ENCODE assay signal across 8 cellular contexts in genomic region chr20:19806276-19806675, GRCh38. TPM values are rescaled to one million over a fixed set of nuclear protein-coding genes. Genes with fewer than 3 reads are reported as not detected.
DNase-seq lines count a peak whose midpoint lies in the region; ATAC-seq and TF ChIP-seq lines count a peak whose summit lies in the region.
"Not testable (repeated sequence)": the region's sequence is repeated elsewhere in the genome, so short reads cannot be mapped to it uniquely, and the experiment has no call there.
"Had no signal": no experiment of that assay in that cellular context is flagged by ENCODE, and none has a peak within 500 bp of the region (broad histone marks: within the 10 kb centered on the region; RNA-seq: fewer than 3 reads in every experiment).

No MANE protein-coding gene starts in this region.

- H2AFZ ChIP-seq in PC-3 (ENCODE audit: low read length): not testable (repeated sequence)

- H3K4me1 ChIP-seq in BLaER1 treated with 17β-estradiol and CSF1 and Interleukin-3, amounts not matched to agents 10 nM and 100 nM: peaks cover 41 to 59% (median 48%) of the 10 kb centered on the region in 10 experiments
- H3K4me1 ChIP-seq in PC-3 (ENCODE audit: insufficient read depth, low read length) (peaks cover 29% of the 10 kb centered on the region), esophagus muscularis mucosa (peaks cover 20 to 28% (median 23%) of the 10 kb centered on the region in 4 donors), left ventricle myocardium inferior (peaks cover 62% of the 10 kb centered on the region), upper lobe of right lung (peaks cover 22% of the 10 kb centered on the region)
- not testable (repeated sequence) for H3K4me1 ChIP-seq in ascending aorta, psoas muscle

- not testable (repeated sequence) for H3K79me2 ChIP-seq in PC-3 (ENCODE audit: low read length)

- not testable (repeated sequence) for H3K9me2 ChIP-seq in PC-3 (replicated peaks; ENCODE audit: low read length)

- not testable (repeated sequence) for H3F3A ChIP-seq in PC-3 (ENCODE audit: low read length, unreplicated experiment)

- not testable (repeated sequence) for H4K20me1 ChIP-seq in BLaER1 treated with 17β-estradiol and CSF1 and Interleukin-3, amounts not matched to agents 10 nM and 100 nM; PC-3 (ENCODE audit: low read length)

- CTCF ChIA-PET in PC-3 (lab: Charles Lee): not testable (repeated sequence)

- POLR2A ChIA-PET in PC-3 (lab: Charles Lee; ENCODE audit: unreplicated experiment): interaction anchor here (0.7 kb wide), 1 partner anchor 94 kb away, joined by 9 read pairs; no protein-coding TSS in a partner anchor

- peaks cover 0 to 56% (median 21%) of the 10 kb centered on the region in 11 experiments; a peak in 19 of 22 replicates for H3K36me3 ChIP-seq in BLaER1 treated with 17β-estradiol and CSF1 and Interleukin-3, amounts not matched to agents 10 nM and 100 nM
- H3K36me3 ChIP-seq in PC-3 (ENCODE audit: low read depth, low read length); upper lobe of right lung: not testable (repeated sequence)
- H3K36me3 ChIP-seq in ascending aorta (peaks cover 0 to 22% of the 10 kb centered on the region in 2 donors), esophagus muscularis mucosa (peaks cover 0 to 30% (median 21%) of the 10 kb centered on the region in 4 donors), left ventricle myocardium inferior (peaks cover 20% of the 10 kb centered on the region), psoas muscle (ENCODE audit: insufficient read depth in 1 of 2, low read depth in 1 of 2) (peaks cover 0 to 29% of the 10 kb centered on the region in 2 donors)

- not testable (repeated sequence) for BruUV-seq in PC-3 (replicated peaks; lab: Mats Ljungman, UMichigan)

- 92% methylated on average over 7 of the region's 7 CpGs for WGBS in esophagus muscularis mucosa
- WGBS in psoas muscle, 3 donors: 63 to 87% (median 85%) methylated on average over 7 of the region's 7 CpGs

- intact Hi-C loops in PC-3 (cut with micrococcal nuclease); ascending aorta (cut with DNase I); esophagus muscularis mucosa (cut with DNase I); left ventricle myocardium inferior (cut with micrococcal nuclease); upper lobe of right lung (cut with DNase I): not testable (repeated sequence)
- intact Hi-C loops in psoas muscle (cut with DNase I): loop anchor here in 1 of 2 donors (10.0 kb wide), 1 partner anchor 101 kb away; no protein-coding TSS in a partner anchor

- not testable (repeated sequence) for TF ChIP-seq EP300 in esophagus muscularis mucosa (IDR thresholded peaks at IDR 0.05)

- peak overlapping the region in 9 of 11 experiments; percentile 9 to 56 (median 31); a peak in 12 of 22 replicates for H3K4me2 ChIP-seq in BLaER1 treated with 17β-estradiol and CSF1 and Interleukin-3, amounts not matched to agents 10 nM and 100 nM
- H3K4me2 ChIP-seq in PC-3 (ENCODE audit: low read length): not testable (repeated sequence)

- TF ChIP-seq CTCF in PC-3 (conservative IDR thresholded peaks at IDR 0.05; ENCODE audit: low read depth, low read length); ascending aorta (IDR thresholded peaks at IDR 0.05); esophagus muscularis mucosa (IDR thresholded peaks at IDR 0.05); left ventricle myocardium inferior (IDR thresholded peaks at IDR 0.05; ENCODE audit: borderline replicate concordance); psoas muscle (IDR thresholded peaks at IDR 0.05); upper lobe of right lung (IDR thresholded peaks at IDR 0.05): not testable (repeated sequence)

- not testable (repeated sequence) for H3K4me3 ChIP-seq in BLaER1 treated with 17β-estradiol and CSF1 and Interleukin-3, amounts not matched to agents 10 nM and 100 nM; PC-3 (ENCODE audit: low read length); ascending aorta; esophagus muscularis mucosa; left ventricle myocardium inferior; psoas muscle; upper lobe of right lung

- not testable (repeated sequence) for DNase-seq in PC-3; ascending aorta (ENCODE audit: low spot score in 2 of 2); esophagus muscularis mucosa (ENCODE audit: extremely low spot score); left ventricle myocardium inferior; psoas muscle; upper lobe of right lung

- not testable (repeated sequence) for ATAC-seq in PC-3, psoas muscle, upper lobe of right lung

- peaks cover 0 to 16% (median 6%) of the 10 kb centered on the region in 11 experiments; a peak in 8 of 22 replicates for H3K9me3 ChIP-seq in BLaER1 treated with 17β-estradiol and CSF1 and Interleukin-3, amounts not matched to agents 10 nM and 100 nM (replicated peaks in 1 of 11)
- H3K9me3 ChIP-seq in PC-3 (ENCODE audit: low read length); ascending aorta; esophagus muscularis mucosa; left ventricle myocardium inferior (replicated peaks); psoas muscle; upper lobe of right lung: not testable (repeated sequence)

- not testable (repeated sequence) for H3K9ac ChIP-seq in BLaER1 treated with 17β-estradiol and CSF1 and Interleukin-3, amounts not matched to agents 10 nM and 100 nM; PC-3 (ENCODE audit: low read length)

- not testable (repeated sequence) for H3K27me3 ChIP-seq in BLaER1 treated with 17β-estradiol and CSF1 and Interleukin-3, amounts not matched to agents 10 nM and 100 nM; PC-3 (ENCODE audit: low read length); ascending aorta; esophagus muscularis mucosa; left ventricle myocardium inferior (ENCODE audit: low read depth); psoas muscle (ENCODE audit: insufficient read depth in 3 of 3, low read length in 2 of 3); upper lobe of right lung

- not testable (repeated sequence) for H3K27ac ChIP-seq in BLaER1 treated with 17β-estradiol and CSF1 and Interleukin-3, amounts not matched to agents 10 nM and 100 nM
- H3K27ac ChIP-seq in PC-3 (ENCODE audit: low read length) (peak overlapping the region; percentile 32), ascending aorta (peak overlapping the region; percentile 11 to 31), esophagus muscularis mucosa (replicated peaks in 1 of 4) (peak overlapping the region; percentile 1 to 36 (median 14)), left ventricle myocardium inferior (replicated peaks) (peak overlapping the region; percentile 69), psoas muscle (peak overlapping the region; percentile 4), upper lobe of right lung (peak overlapping the region; percentile 47)

- not testable (repeated sequence) for TF ChIP-seq POLR2A in esophagus muscularis mucosa (IDR thresholded peaks at IDR 0.05; ENCODE audit: low read depth)

RNA-seq across cellular contexts. Expression of gene RIN2, which starts 48.2 kb away (rescaled TPM):
- total RNA-seq in PC-3 (2014; rRNA removed): 64.3 and 69.8 TPM in 2 replicates
- total RNA-seq in ascending aorta: 45.7 TPM
- 10 to 100 TPM; 49.8 to 65.1 (median 53.0) TPM for total RNA-seq in esophagus muscularis mucosa
- total RNA-seq in left ventricle myocardium inferior: 48.8 TPM
- 10 to 100 TPM; 18.9 to 33.4 (median 25.1) TPM for total RNA-seq in psoas muscle
- polyA plus RNA-seq in psoas muscle: 1 to 10 TPM; 4.4 to 9.6 (median 5.5) TPM
- total RNA-seq in upper lobe of right lung: 116 TPM
- polyA plus RNA-seq: CD8-positive, alpha-beta memory T cell had no signal
